In the genomic region with DNA sequence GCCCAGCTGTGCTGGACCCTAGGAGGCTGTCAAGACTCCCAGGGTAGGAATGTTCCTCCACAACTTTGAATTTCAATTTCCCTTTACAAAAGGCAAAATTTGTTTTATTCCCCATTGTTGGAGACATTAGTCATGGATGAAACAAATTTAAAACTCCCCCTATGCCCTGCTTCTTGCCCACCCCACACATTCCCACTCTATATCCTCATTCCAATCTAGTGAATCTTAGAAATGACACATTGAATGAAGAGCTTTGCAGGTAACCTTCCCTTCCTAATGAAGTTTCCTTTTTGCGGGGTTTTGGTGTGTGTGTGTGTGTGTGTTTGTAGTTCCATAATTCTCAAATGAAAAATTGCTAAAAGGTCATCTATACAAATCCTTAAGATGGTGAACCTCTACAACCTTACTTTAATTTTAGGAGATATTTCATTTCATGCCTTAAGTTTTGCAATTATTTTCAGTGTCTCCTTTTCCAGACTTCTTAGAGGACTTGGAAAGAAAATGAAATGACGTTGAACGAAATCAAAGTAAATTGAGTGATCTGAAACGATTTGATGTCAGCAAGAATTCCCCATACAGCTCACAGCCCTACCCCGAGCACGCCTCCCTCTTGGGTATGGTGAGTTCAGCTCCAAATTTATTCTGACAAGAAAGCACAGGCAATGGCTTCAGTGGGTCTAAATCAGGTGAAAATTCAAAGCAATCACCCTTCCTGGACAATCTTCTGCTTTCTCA, we compare ENCODE assay signal across 8 cellular contexts.
DNase-seq lines count a peak whose midpoint lies in the region; ATAC-seq and TF ChIP-seq lines count a peak whose summit lies in the region.

No MANE protein-coding gene starts in this region.

- peaks cover 64% of the 10 kb centered on the region for H3K4me1 ChIP-seq in left ventricle myocardium inferior

- no peaks in the 10 kb centered on the region for H3K9me3 Mint-ChIP-seq in HFFc6
- no peaks in the 10 kb centered on the region for H3K9me3 Mint-ChIP-seq in activated CD4-positive, alpha-beta memory T cell treated with anti-CD3 and anti-CD28 coated beads for 36 hours
- H3K9me3 Mint-ChIP-seq in stimulated activated effector memory CD8-positive, alpha-beta T cell treated with anti-CD3 and anti-CD28 coated beads, Interleukin-12 subunit alpha, Interleukin-12 subunit beta, amount 100 ng/mL, for 72 hours: peaks cover 4% of the 10 kb centered on the region

- no peaks in the 10 kb centered on the region for H3K36me3 Mint-ChIP-seq in HFFc6 (ENCODE audit: low read depth)
- no peaks in the 10 kb centered on the region for H3K36me3 Mint-ChIP-seq in activated CD4-positive, alpha-beta memory T cell treated with anti-CD3 and anti-CD28 coated beads for 36 hours
- H3K36me3 Mint-ChIP-seq in stimulated activated effector memory CD8-positive, alpha-beta T cell treated with anti-CD3 and anti-CD28 coated beads, Interleukin-12 subunit alpha, Interleukin-12 subunit beta, amount 100 ng/mL, for 72 hours: peaks cover 22% of the 10 kb centered on the region

- no peak for ATAC-seq in stimulated activated effector memory CD8-positive, alpha-beta T cell treated with anti-CD3 and anti-CD28 coated beads, Interleukin-12 subunit alpha, Interleukin-12 subunit beta, amount 100 ng/mL, for 72 hours

- intact Hi-C loops in activated CD4-positive, alpha-beta memory T cell treated with anti-CD3 and anti-CD28 coated beads for 36 hours (cut with micrococcal nuclease): loop anchor here (1.0 to 5.0 kb wide), 4 partner anchors 11 to 261 kb away; a partner anchor contains a TSS
- intact Hi-C loops in left ventricle myocardium inferior (cut with micrococcal nuclease): loop anchor here (10.0 kb wide), 1 partner anchor 553 kb away; no protein-coding TSS in a partner anchor

- H3K4me1 Mint-ChIP-seq in HFFc6 (ENCODE audit: low read depth): peaks cover 62% of the 10 kb centered on the region
- H3K4me1 Mint-ChIP-seq in activated CD4-positive, alpha-beta memory T cell treated with anti-CD3 and anti-CD28 coated beads for 36 hours (ENCODE audit: low read depth): peaks cover 62% of the 10 kb centered on the region
- H3K4me1 Mint-ChIP-seq in stimulated activated effector memory CD8-positive, alpha-beta T cell treated with anti-CD3 and anti-CD28 coated beads, Interleukin-12 subunit alpha, Interleukin-12 subunit beta, amount 100 ng/mL, for 72 hours: peaks cover 67% of the 10 kb centered on the region

- POLR2A ChIA-PET in activated CD4-positive, alpha-beta memory T cell treated with anti-CD3 and anti-CD28 coated beads for 36 hours (lab: Charles Lee): interaction anchor here (1.3 to 3.3 kb wide), 4 partner anchors 11 to 413 kb away, joined by 4 to 67 read pairs (median 12); a partner anchor contains a TSS

- TF ChIP-seq CTCF in HFFc6 (IDR thresholded peaks at IDR 0.05) (no peak), left ventricle myocardium inferior (IDR thresholded peaks at IDR 0.05; ENCODE audit: borderline replicate concordance) (no peak)

- H3K36me3 ChIP-seq in left ventricle myocardium inferior: no peaks in the 10 kb centered on the region

- H3K27me3 Mint-ChIP-seq in HFFc6 (ENCODE audit: insufficient read depth): no peaks in the 10 kb centered on the region; the same call in 1 of the 2 replicates
- no peaks in the 10 kb centered on the region for H3K27me3 Mint-ChIP-seq in activated CD4-positive, alpha-beta memory T cell treated with anti-CD3 and anti-CD28 coated beads for 36 hours

- CTCF ChIA-PET in activated CD4-positive, alpha-beta memory T cell treated with anti-CD3 and anti-CD28 coated beads for 36 hours (lab: Charles Lee): interaction anchor here (0.8 to 5.2 kb wide), 6 partner anchors 16 to 936 kb away, joined by 3 to 53 read pairs (median 6); a partner anchor contains a TSS

- peak overlapping the region; percentile 76 for H3K4me3 ChIP-seq in left ventricle myocardium inferior

- DNase-seq in HFFc6: no peak
- no peak for DNase-seq in activated CD4-positive, alpha-beta memory T cell treated with anti-CD3 and anti-CD28 coated beads for 36 hours
- no peak for DNase-seq in left ventricle myocardium inferior
- no peak for DNase-seq in stimulated activated effector memory CD8-positive, alpha-beta T cell treated with anti-CD3 and anti-CD28 coated beads, Interleukin-12 subunit alpha, Interleukin-12 subunit beta, amount 100 ng/mL, for 72 hours (ENCODE audit: low spot score in 2 of 2)
- no peak for DNase-seq in NCI-H1417 treated with DMSO at 0.1 percent for 48 hours (lab: John Stamatoyannopoulos, UW)
- no peak for DNase-seq in COLO829 (ENCODE audit: low spot score)
- no peak for DNase-seq in 8988T
- DNase-seq in effector CD4-positive, alpha-beta T cell: no peak

- H3K9me3 ChIP-seq in left ventricle myocardium inferior (replicated peaks): no peaks in the 10 kb centered on the region

- H3K27ac ChIP-seq in left ventricle myocardium inferior (replicated peaks): peak overlapping the region; percentile 100

- H3K27ac Mint-ChIP-seq in HFFc6: peak overlapping the region; percentile 95
- H3K27ac Mint-ChIP-seq in activated CD4-positive, alpha-beta memory T cell treated with anti-CD3 and anti-CD28 coated beads for 36 hours: peak overlapping the region; percentile 96
- peak overlapping the region; percentile 96 for H3K27ac Mint-ChIP-seq in stimulated activated effector memory CD8-positive, alpha-beta T cell treated with anti-CD3 and anti-CD28 coated beads, Interleukin-12 subunit alpha, Interleukin-12 subunit beta, amount 100 ng/mL, for 72 hours

- no peaks in the 10 kb centered on the region for H3K27me3 ChIP-seq in left ventricle myocardium inferior (ENCODE audit: low read depth)

- peak overlapping the region; percentile 89 for H3K4me3 Mint-ChIP-seq in HFFc6
- H3K4me3 Mint-ChIP-seq in activated CD4-positive, alpha-beta memory T cell treated with anti-CD3 and anti-CD28 coated beads for 36 hours: peak overlapping the region; percentile 72
- H3K4me3 Mint-ChIP-seq in stimulated activated effector memory CD8-positive, alpha-beta T cell treated with anti-CD3 and anti-CD28 coated beads, Interleukin-12 subunit alpha, Interleukin-12 subunit beta, amount 100 ng/mL, for 72 hours: peak overlapping the region; percentile 77
